10 cellular contexts compared by ENCODE assay signal in genomic region chr17:82384730-82385429, GRCh38. TPM values are rescaled to one million over a fixed set of nuclear protein-coding genes. Genes with fewer than 3 reads are reported as not detected.
A peak's percentile ranks its signal among the peaks of the same experiment; 100 is the strongest.
DNase-seq lines count a peak whose midpoint lies in the region; ATAC-seq and TF ChIP-seq lines count a peak whose summit lies in the region.
"Had no signal": no experiment of that assay in that cellular context is flagged by ENCODE, and none has a peak within 500 bp of the region (broad histone marks: within the 10 kb centered on the region; RNA-seq: fewer than 3 reads in every experiment).

No MANE protein-coding gene starts in this region.

- WGBS in neuronal stem cell (ENCODE audit: extremely low coverage in 2 of 2, insufficient read length in 2 of 2, insufficient replicate concordance in 1 of 2), 2 donors: no CpG with 5 or more reads among the region's 25 CpGs

- H3K4me1 ChIP-seq in DND-41 (ENCODE audit: insufficient read depth, low read length) (no peaks in the 10 kb centered on the region), neuronal stem cell (ENCODE audit: control insufficient read depth in 2 of 2, insufficient read depth in 1 of 2, low read depth in 1 of 2, low read length in 2 of 2) (peaks cover 14 to 25% of the 10 kb centered on the region in 2 donors)

- H4K91ac ChIP-seq in neuronal stem cell (ENCODE audit: low read depth, low read length, poor library complexity): no peak overlapping the region

- in situ Hi-C loops in T47D (cut with HindIII; ENCODE audit: low pct_unique_long_range_greater_than_20kb, low sequenced_read_pairs): no loop called here

- H2BK12ac ChIP-seq in neuronal stem cell (ENCODE audit: low read length): no peak overlapping the region

- H3K14ac ChIP-seq in neuronal stem cell (ENCODE audit: low read length): peak overlapping the region; percentile 82

- H3K4me3 ChIP-seq in DND-41 (ENCODE audit: low read depth in 1 of 2, low read length in 2 of 2) (no peak overlapping the region), neuronal stem cell (ENCODE audit: low read length in 2 of 2) (peak overlapping the region in 1 of 2 donors; percentile 29)
- H3K4me3 ChIP-seq: GM12878 had no signal

- no peak for ATAC-seq in DND-41 (ENCODE audit: insufficient read depth, low read depth)
- no peak for ATAC-seq in HG03565 (IDR thresholded peaks at IDR 0.05; ENCODE audit: unreplicated experiment)
- no peak for ATAC-seq in GM18870 (IDR thresholded peaks at IDR 0.05; ENCODE audit: unreplicated experiment)
- ATAC-seq: GM12878 had no signal

- H3K36me3 ChIP-seq in DND-41 (ENCODE audit: insufficient read depth, low read length) (no peaks in the 10 kb centered on the region), neuronal stem cell (replicated peaks in 1 of 2; ENCODE audit: control insufficient read depth in 2 of 2, insufficient read depth in 2 of 2, low read length in 2 of 2) (no peaks in the 10 kb centered on the region)

- peaks cover 0 to 3% of the 10 kb centered on the region in 2 donors for H3K4me1 Mint-ChIP-seq in immature natural killer cell
- H3K4me1 Mint-ChIP-seq in activated CD4-positive, alpha-beta memory T cell treated with anti-CD3 and anti-CD28 coated beads, Interleukin-2, amount 10 ng/mL, durations not matched to agents 7 days and 5 days: peaks cover 4% of the 10 kb centered on the region

- TF ChIP-seq CTCF in DND-41 (IDR thresholded peaks at IDR 0.05; ENCODE audit: borderline replicate concordance, extremely low read depth, low read length, poor library complexity, severe bottlenecking): no peak

- H3K9me3 ChIP-seq in DND-41 (ENCODE audit: insufficient read depth, low read length, severe bottlenecking) (no peaks in the 10 kb centered on the region), neuronal stem cell (replicated peaks in 1 of 2; ENCODE audit: control insufficient read depth in 2 of 2, insufficient read depth in 1 of 2, low read depth in 1 of 2, low read length in 2 of 2) (no peaks in the 10 kb centered on the region)

- H3K9ac ChIP-seq in DND-41 (ENCODE audit: low read depth, low read length): no peak overlapping the region
- no peak overlapping the region for H3K9ac ChIP-seq in neuronal stem cell (ENCODE audit: low read depth, low read length, poor library complexity)

- no peak overlapping the region for H2AFZ ChIP-seq in DND-41 (ENCODE audit: low read depth, low read length)
- H2AFZ ChIP-seq in neuronal stem cell (ENCODE audit: low read length): peak overlapping the region; percentile 68

- H3K79me2 ChIP-seq in DND-41 (ENCODE audit: insufficient read depth, low read length): no peaks in the 10 kb centered on the region

- H2BK5ac ChIP-seq in neuronal stem cell (ENCODE audit: low read length): peak overlapping the region; percentile 82

- H3K79me1 ChIP-seq in neuronal stem cell (ENCODE audit: low read depth, low read length): no peaks in the 10 kb centered on the region

- H4K20me1 ChIP-seq in DND-41 (ENCODE audit: insufficient read depth, low read length): no peaks in the 10 kb centered on the region

- no peaks in the 10 kb centered on the region for H3K27me3 ChIP-seq in DND-41 (ENCODE audit: insufficient read depth, low read length, poor library complexity)
- H3K27me3 ChIP-seq in neuronal stem cell (ENCODE audit: control insufficient read depth in 3 of 3, insufficient read depth in 3 of 3, low read depth in 1 of 3, low read length in 3 of 3): peaks cover 0 to 2% (median 0%) of the 10 kb centered on the region in 3 experiments

- peak overlapping the region; percentile 89 for H3K18ac ChIP-seq in neuronal stem cell (ENCODE audit: low read length)

- no peak overlapping the region for H3K23ac ChIP-seq in neuronal stem cell (ENCODE audit: low read depth, low read length, poor library complexity)

- no peaks in the 10 kb centered on the region for H3K9me3 Mint-ChIP-seq in immature natural killer cell
- no peaks in the 10 kb centered on the region for H3K9me3 Mint-ChIP-seq in activated CD4-positive, alpha-beta memory T cell treated with anti-CD3 and anti-CD28 coated beads, Interleukin-2, amount 10 ng/mL, durations not matched to agents 7 days and 5 days

- H3K27ac Mint-ChIP-seq in immature natural killer cell: no peak overlapping the region
- no peak overlapping the region for H3K27ac Mint-ChIP-seq in activated CD4-positive, alpha-beta memory T cell treated with anti-CD3 and anti-CD28 coated beads, Interleukin-2, amount 10 ng/mL, durations not matched to agents 7 days and 5 days

- H3K4me2 ChIP-seq in DND-41 (ENCODE audit: insufficient read depth, low read length): no peak overlapping the region
- H3K4me2 ChIP-seq in neuronal stem cell (ENCODE audit: insufficient read depth, low read length, poor library complexity, severe bottlenecking): no peak overlapping the region

- peak overlapping the region; percentile 81 for H2AK5ac ChIP-seq in neuronal stem cell (ENCODE audit: low read depth, low read length)

- no peaks in the 10 kb centered on the region for H3K36me3 Mint-ChIP-seq in immature natural killer cell
- H3K36me3 Mint-ChIP-seq in activated CD4-positive, alpha-beta memory T cell treated with anti-CD3 and anti-CD28 coated beads, Interleukin-2, amount 10 ng/mL, durations not matched to agents 7 days and 5 days (ENCODE audit: low read depth): no peaks in the 10 kb centered on the region

- H2BK15ac ChIP-seq in neuronal stem cell (ENCODE audit: low read length): no peak overlapping the region

- POLR2A ChIA-PET in activated CD4-positive, alpha-beta memory T cell treated with anti-CD3 and anti-CD28 coated beads, Interleukin-2, amount 10 ng/mL, durations not matched to agents 7 days and 5 days (lab: Charles Lee): no interaction called here

- CTCF ChIA-PET in activated CD4-positive, alpha-beta memory T cell treated with anti-CD3 and anti-CD28 coated beads, Interleukin-2, amount 10 ng/mL, durations not matched to agents 7 days and 5 days (lab: Charles Lee): no interaction called here

- H3K27ac ChIP-seq in DND-41 (ENCODE audit: low read length) (peak overlapping the region; percentile 26; the same call in 1 of the 2 replicates), neuronal stem cell (replicated peaks; ENCODE audit: low read length) (no peak overlapping the region)

- no peak overlapping the region for H3K4ac ChIP-seq in neuronal stem cell (ENCODE audit: low read length)

- H2BK120ac ChIP-seq in neuronal stem cell (ENCODE audit: low read depth, low read length): no peak overlapping the region

- no peak overlapping the region for H4K8ac ChIP-seq in neuronal stem cell (ENCODE audit: low read depth, low read length)

- no peak overlapping the region for H3K4me3 Mint-ChIP-seq in immature natural killer cell
- H3K4me3 Mint-ChIP-seq in activated CD4-positive, alpha-beta memory T cell treated with anti-CD3 and anti-CD28 coated beads, Interleukin-2, amount 10 ng/mL, durations not matched to agents 7 days and 5 days: no peak overlapping the region

- peaks cover 5 to 12% (median 8%) of the 10 kb centered on the region in 3 donors for H3K27me3 Mint-ChIP-seq in immature natural killer cell (ENCODE audit: low read depth in 3 of 3)
- peaks cover 11% of the 10 kb centered on the region for H3K27me3 Mint-ChIP-seq in activated CD4-positive, alpha-beta memory T cell treated with anti-CD3 and anti-CD28 coated beads, Interleukin-2, amount 10 ng/mL, durations not matched to agents 7 days and 5 days

- DNase-seq in DND-41 (no peak), NCI-H187 treated with DMSO at 0.1 percent for 48 hours (lab: John Stamatoyannopoulos, UW) (peak; percentile 26), T47D (ENCODE audit: low read depth in 1 of 2, low spot score in 1 of 2) (peak; percentile 95 to 97), neuronal stem cell (ENCODE audit: low spot score) (no peak), immature natural killer cell (no peak)
- no peak for DNase-seq in activated CD4-positive, alpha-beta memory T cell treated with anti-CD3 and anti-CD28 coated beads, Interleukin-2, amount 10 ng/mL, durations not matched to agents 7 days and 5 days
- DNase-seq: activated CD8-positive, alpha-beta memory T cell treated with anti-CD3 and anti-CD28 coated beads, Interleukin-2, amount 50 U/mL, for 4 hours had no signal

RNA-seq across cellular contexts. Expression of gene UTS2R, which starts 13.3 kb away (rescaled TPM):
- 0.11 TPM for polyA plus RNA-seq in neuronal stem cell (2013, experiment 1 of 2)
- polyA plus RNA-seq in neuronal stem cell (2013, experiment 2 of 2): 0.12 TPM
- not detected for polyA plus RNA-seq in immature natural killer cell
- not detected for total RNA-seq in activated CD4-positive, alpha-beta memory T cell treated with anti-CD3 and anti-CD28 coated beads, Interleukin-2, amount 10 ng/mL, durations not matched to agents 7 days and 5 days

RNA-seq across cellular contexts. Expression of gene TEX19, which starts 25.8 kb away (rescaled TPM):
- 0.28 TPM for polyA plus RNA-seq in neuronal stem cell (2013, experiment 1 of 2)
- 0.19 TPM for polyA plus RNA-seq in neuronal stem cell (2013, experiment 2 of 2)
- not detected for polyA plus RNA-seq in immature natural killer cell
- not detected for total RNA-seq in activated CD4-positive, alpha-beta memory T cell treated with anti-CD3 and anti-CD28 coated beads, Interleukin-2, amount 10 ng/mL, durations not matched to agents 7 days and 5 days

RNA-seq across cellular contexts. Expression of gene HEXD, which starts 33.3 kb away (rescaled TPM):
- polyA plus RNA-seq in neuronal stem cell (2013, experiment 1 of 2): 19.9 TPM
- 19.4 TPM for polyA plus RNA-seq in neuronal stem cell (2013, experiment 2 of 2)
- 10 to 100 TPM; 12.7 to 18.8 (median 15.2) TPM for polyA plus RNA-seq in immature natural killer cell
- total RNA-seq in activated CD4-positive, alpha-beta memory T cell treated with anti-CD3 and anti-CD28 coated beads, Interleukin-2, amount 10 ng/mL, durations not matched to agents 7 days and 5 days: 10 to 100 TPM; 58.3 to 60.6 TPM

RNA-seq across cellular contexts. Expression of gene OGFOD3, which starts 33.5 kb away (rescaled TPM):
- 14.8 TPM for polyA plus RNA-seq in neuronal stem cell (2013, experiment 1 of 2)
- 15.3 TPM for polyA plus RNA-seq in neuronal stem cell (2013, experiment 2 of 2)
- polyA plus RNA-seq in immature natural killer cell: 10 to 100 TPM; 29.3 to 43.5 (median 39.8) TPM
- total RNA-seq in activated CD4-positive, alpha-beta memory T cell treated with anti-CD3 and anti-CD28 coated beads, Interleukin-2, amount 10 ng/mL, durations not matched to agents 7 days and 5 days: 10 to 100 TPM; 26.7 to 29.4 TPM

RNA-seq across cellular contexts. Expression of gene SECTM1, which starts 51.3 kb away (rescaled TPM):
- 0.39 TPM for polyA plus RNA-seq in neuronal stem cell (2013, experiment 1 of 2)
- polyA plus RNA-seq in neuronal stem cell (2013, experiment 2 of 2): 0.65 TPM
- polyA plus RNA-seq in immature natural killer cell: 1 to 10 TPM in 2 of 3 donors, not detected in 1; 2.7 to 3.6 TPM
- total RNA-seq in activated CD4-positive, alpha-beta memory T cell treated with anti-CD3 and anti-CD28 coated beads, Interleukin-2, amount 10 ng/mL, durations not matched to agents 7 days and 5 days: 10 to 100 TPM; 18.3 to 18.5 TPM
- total RNA-seq: GM12878 had no signal

Comparison
In these comparisons a context has a peak if more than half of its experiments do, and no peak if none do; other contexts are left out.
1. DNase-seq: peak in NCI-H187 treated with DMSO at 0.1 percent for 48 hours (single experiment) and T47D (2 of 2); none in DND-41 (single experiment), neuronal stem cell (single experiment), immature natural killer cell (0 of 3) and activated CD4-positive, alpha-beta memory T cell treated with anti-CD3 and anti-CD28 coated beads, Interleukin-2, amount 10 ng/mL, durations not matched to agents 7 days and 5 days (single experiment).